In the genomic region with DNA sequence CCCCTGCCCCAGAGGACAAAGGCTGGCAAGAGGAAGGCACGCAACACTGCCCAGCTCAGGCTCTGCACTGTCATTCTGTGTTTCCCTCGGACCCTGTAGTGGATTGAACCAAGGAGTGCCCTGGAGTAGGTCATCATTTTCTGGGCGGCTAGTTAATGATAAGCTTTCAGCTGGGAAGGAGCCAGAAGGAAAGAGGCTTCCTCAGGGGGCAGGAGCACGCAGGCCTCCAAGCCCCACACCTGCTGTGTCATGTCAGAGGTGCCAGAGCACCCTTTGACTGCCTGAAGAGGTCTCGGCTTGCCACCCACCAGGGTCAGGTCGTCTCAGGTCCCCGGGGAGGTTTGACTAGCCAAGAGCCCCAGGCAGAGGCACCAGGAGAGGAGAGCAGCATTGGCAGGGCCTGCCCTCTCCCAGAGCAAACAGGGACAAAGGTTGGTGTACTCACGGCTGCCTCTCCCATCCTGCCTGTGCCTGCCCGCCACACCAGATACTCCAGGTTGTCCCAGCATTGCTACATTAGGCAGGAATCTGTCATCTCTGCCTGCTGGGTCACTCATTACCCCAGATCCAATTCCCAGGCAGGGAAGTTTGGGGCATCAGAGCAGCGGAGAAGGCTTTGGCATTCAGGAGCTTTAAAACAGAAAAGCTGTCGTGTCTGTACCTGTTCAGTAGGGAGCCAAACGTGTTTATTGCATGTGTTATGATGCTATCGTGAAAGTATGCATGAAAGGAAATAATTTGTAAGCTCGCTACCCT, we compare ENCODE assay signal across 12 cellular contexts. TPM values are rescaled to one million over a fixed set of nuclear protein-coding genes. Genes with fewer than 3 reads are reported as not detected.
DNase-seq lines count a peak whose midpoint lies in the region; ATAC-seq lines count a peak whose summit lies in the region.
"Had no signal": no experiment of that assay in that cellular context is flagged by ENCODE, and none has a peak within 500 bp of the region (broad histone marks: within the 10 kb centered on the region; RNA-seq: fewer than 3 reads in every experiment).

No MANE protein-coding gene starts in this region.

- in situ Hi-C loops in Caki2 (cut with HindIII; ENCODE audit: low pct_unique_long_range_greater_than_20kb, low sequenced_read_pairs), result no loop called here

- DNase-seq in Caki2 (ENCODE audit: low read depth) (peak; percentile 95), amniotic epithelial cell (ENCODE audit: low read depth) (peak; percentile 18), iris pigment epithelial cell (ENCODE audit: low read depth) (peak; percentile 39), retina (peak; percentile 15), SKM-1 (lab: John Stamatoyannopoulos, UW; ENCODE audit: unreplicated experiment) (no peak)
- no peak for DNase-seq in activated CD8-positive, alpha-beta memory T cell treated with anti-CD3 and anti-CD28 coated beads, Interleukin-2, amount 50 U/mL, for 48 hours
- DNase-seq: activated CD4-positive, CD25-positive, alpha-beta regulatory T cell; activated naive CD8-positive, alpha-beta T cell treated with anti-CD3 and anti-CD28 coated beads, Interleukin-2, amount 10 ng/mL, durations not matched to agents 7 days and 5 days; foreskin fibroblast had no signal

- no peak for ATAC-seq in GM19328 (IDR thresholded peaks at IDR 0.05; ENCODE audit: unreplicated experiment)
- ATAC-seq in HG03469 (IDR thresholded peaks at IDR 0.05; ENCODE audit: unreplicated experiment), result no peak
- ATAC-seq: GM23338 had no signal

RNA-seq across cellular contexts. Expression of gene ATP2A2, which starts 33.5 kb away (rescaled TPM):
- 8.0 and 15.3 TPM in 2 replicates for total RNA-seq in Caki2 (2014; rRNA removed; shearing (Covaris generic); ENCODE audit: low replicate concordance)

Comparison
In these comparisons a context has a peak if more than half of its experiments do, and no peak if none do; other contexts are left out.
1. DNase-seq: peak in Caki2 (single experiment), amniotic epithelial cell (single experiment), iris pigment epithelial cell (single experiment) and retina (single experiment); none in activated CD8-positive, alpha-beta memory T cell treated with anti-CD3 and anti-CD28 coated beads, Interleukin-2, amount 50 U/mL, for 48 hours (single experiment) and SKM-1 (single experiment).